Comparison of ENCODE assay signal across 14 cellular contexts in genomic region chr1:67564193-67564592, GRCh38.
DNase-seq lines count a peak whose midpoint lies in the region; ATAC-seq and TF ChIP-seq lines count a peak whose summit lies in the region.
"Had no signal": no experiment of that assay in that cellular context is flagged by ENCODE, and none has a peak within 500 bp of the region (broad histone marks: within the 10 kb centered on the region; RNA-seq: fewer than 3 reads in every experiment).

No MANE protein-coding gene starts in this region.

- TF ChIP-seq CTCF in heart left ventricle (IDR thresholded peaks at IDR 0.05) = no peak
- TF ChIP-seq CTCF in neural progenitor cell (IDR thresholded peaks at IDR 0.05) = no peak

- H3K27ac ChIP-seq in heart left ventricle = peak overlapping the region in 11 of 12 donors; percentile 25 to 89 (median 65)
- no peak overlapping the region for H3K27ac ChIP-seq in neural progenitor cell
- H3K27ac ChIP-seq: KMS-11, WERI-Rb-1 had no signal

- H3K9me3 Mint-ChIP-seq in neural progenitor cell = peaks cover 2% of the 10 kb centered on the region
- H3K9me3 Mint-ChIP-seq: type B pancreatic cell had no signal

- H3K27me3 Mint-ChIP-seq in neural progenitor cell (ENCODE audit: insufficient read depth, low read depth) = peaks cover 8% of the 10 kb centered on the region
- H3K27me3 Mint-ChIP-seq: type B pancreatic cell had no signal

- peaks cover 0 to 33% (median 19%) of the 10 kb centered on the region in 12 donors for H3K4me1 ChIP-seq in heart left ventricle
- no peaks in the 10 kb centered on the region for H3K4me1 ChIP-seq in neural progenitor cell

- no peak overlapping the region for H3K9ac ChIP-seq in neural progenitor cell
- H3K9ac ChIP-seq: KMS-11 had no signal

- no peaks in the 10 kb centered on the region for H4K20me1 ChIP-seq in neural progenitor cell (ENCODE audit: low read depth)

- ATAC-seq in heart left ventricle (peak; percentile 39 to 89 (median 54)), HG02678 (IDR thresholded peaks at IDR 0.05; ENCODE audit: unreplicated experiment) (no peak)

- 46 to 56% (median 47%) methylated on average over 8 of the region's 8 CpGs for whole genome bisulfite sequencing in heart left ventricle, 4 donors

- no peaks in the 10 kb centered on the region for H3K36me3 Mint-ChIP-seq in neural progenitor cell
- H3K36me3 Mint-ChIP-seq: type B pancreatic cell had no signal

- H3K4me3 ChIP-seq in heart left ventricle (no peak overlapping the region), neural progenitor cell (no peak overlapping the region)

- TF ChIP-seq POLR2A in heart left ventricle (IDR thresholded peaks at IDR 0.05) = no peak

- H3K4me2 ChIP-seq in neural progenitor cell = no peak overlapping the region
- H3K4me2 ChIP-seq: KMS-11 had no signal

- no peaks in the 10 kb centered on the region for H3K79me2 ChIP-seq in neural progenitor cell (ENCODE audit: low read depth)

- intact Hi-C loops in heart left ventricle (cut with DNase I) = loop anchor here (5.0 to 10.0 kb wide), 8 partner anchors 81 to 271 kb away; partner anchors contain the start of genes GADD45A (in 5 of the 10) and GNG12 (in 1 of the 10)
- intact Hi-C loops in cardiac septum (cut with DNase I) = loop anchor here (10.0 kb wide), 1 partner anchor 271 kb away; the partner anchor contains the start of gene GNG12

- no peaks in the 10 kb centered on the region for H3K36me3 ChIP-seq in heart left ventricle
- H3K36me3 ChIP-seq in neural progenitor cell = no peaks in the 10 kb centered on the region
- H3K36me3 ChIP-seq: WERI-Rb-1 had no signal

- H2AFZ ChIP-seq in neural progenitor cell (replicated peaks) = no peak overlapping the region

- H3K4me1 Mint-ChIP-seq in neural progenitor cell = peaks cover 4% of the 10 kb centered on the region

- DNase-seq in heart left ventricle (peak in 4 of 5 donors; percentile 47 to 66 (median 58)), cardiac septum (ENCODE audit: low spot score) (no peak), fibroblast of gingiva (ENCODE audit: low read depth) (peak; percentile 68), neural progenitor cell (ENCODE audit: low spot score) (no peak), ureter (ENCODE audit: low spot score) (peak; percentile 65), NCI-H524 treated with DMSO at 0.1 percent for 48 hours (lab: John Stamatoyannopoulos, UW) (no peak), pons (ENCODE audit: low spot score) (no peak)
- DNase-seq: hippocampal formation, NCI-H187 treated with DMSO at 0.1 percent for 48 hours, retina, WERI-Rb-1 had no signal

- H3F3A ChIP-seq in neural progenitor cell (ENCODE audit: low read depth) = no peaks in the 10 kb centered on the region

- H3K4me3 Mint-ChIP-seq in neural progenitor cell = no peak overlapping the region
- H3K4me3 Mint-ChIP-seq: type B pancreatic cell had no signal

- H3K27me3 ChIP-seq in heart left ventricle (no peaks in the 10 kb centered on the region), neural progenitor cell (no peaks in the 10 kb centered on the region)

- H3K27ac Mint-ChIP-seq in neural progenitor cell = peak overlapping the region; percentile 66
- H3K27ac Mint-ChIP-seq: type B pancreatic cell had no signal

- H3K9me3 ChIP-seq in heart left ventricle = no peaks in the 10 kb centered on the region
- H3K9me3 ChIP-seq in neural progenitor cell (ENCODE audit: low read depth) = no peaks in the 10 kb centered on the region

Comparison
In these comparisons a context has a peak if more than half of its experiments do, and no peak if none do; other contexts are left out.
1. DNase-seq: peak in heart left ventricle (4 of 5), fibroblast of gingiva (single experiment) and ureter (single experiment); none in cardiac septum (single experiment), neural progenitor cell (single experiment), NCI-H524 treated with DMSO at 0.1 percent for 48 hours (single experiment) and pons (single experiment).